8 cellular contexts compared by ENCODE assay signal in the genomic region with DNA sequence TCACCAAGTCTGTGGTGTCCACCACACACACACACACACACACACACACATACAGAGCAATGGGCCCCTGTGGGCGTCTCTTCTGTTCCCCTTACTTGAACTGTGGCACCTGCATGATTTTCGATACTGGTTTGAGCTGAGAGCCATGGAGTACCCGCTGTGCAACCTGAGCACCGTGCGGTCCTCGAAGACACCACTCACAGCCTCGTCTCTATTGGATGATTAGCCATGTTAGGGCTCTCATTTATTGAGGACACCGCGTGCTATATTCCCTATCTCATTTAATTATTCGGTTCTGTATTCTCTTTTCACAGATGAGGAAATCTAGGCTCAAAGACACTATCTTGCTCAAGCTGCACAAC. TPM values are rescaled to one million over a fixed set of nuclear protein-coding genes. Genes with fewer than 3 reads are reported as not detected.
DNase-seq lines count a peak whose midpoint lies in the region; ATAC-seq and TF ChIP-seq lines count a peak whose summit lies in the region.

No MANE protein-coding gene starts in this region.

- peak; percentile 77 for DNase-seq in DMS53 (lab: John Stamatoyannopoulos, UW)
- no peak for DNase-seq in LNCaP clone FGC (ENCODE audit: low read depth)
- no peak for DNase-seq in ovary
- DNase-seq in cerebellar nuclear complex (lab: John Stamatoyannopoulos, UW) = no peak
- DNase-seq in activated CD8-positive, alpha-beta memory T cell treated with anti-CD3 and anti-CD28 coated beads, Interleukin-2, amount 50 U/mL, for 48 hours = no peak

- H3K36me3 ChIP-seq in duodenal mucosa (ENCODE audit: control insufficient read depth in 1 of 2, insufficient read depth in 2 of 2, low read length in 2 of 2) (no peaks in the 10 kb centered on the region), ovary (no peaks in the 10 kb centered on the region)

- H3K9me3 ChIP-seq in duodenal mucosa (ENCODE audit: control insufficient read depth in 1 of 2, low read length in 2 of 2) (no peaks in the 10 kb centered on the region), ovary (no peaks in the 10 kb centered on the region)

- peaks cover 0 to 16% of the 10 kb centered on the region in 2 donors for H3K4me1 ChIP-seq in duodenal mucosa (ENCODE audit: control insufficient read depth in 1 of 2, insufficient read depth in 2 of 2, low read length in 2 of 2)
- peaks cover 3% of the 10 kb centered on the region for H3K4me1 ChIP-seq in ovary (ENCODE audit: insufficient read depth)

- no peak for TF ChIP-seq POLR2A in ovary (IDR thresholded peaks at IDR 0.05)

- no peak overlapping the region for H3K9ac ChIP-seq in duodenal mucosa (ENCODE audit: low read depth in 1 of 2, low read length in 2 of 2)

- peak overlapping the region; percentile 59 for H3K4me3 ChIP-seq in LNCaP clone FGC (ENCODE audit: low read depth, low read length)
- H3K4me3 ChIP-seq in duodenal mucosa (ENCODE audit: low read depth in 1 of 2, low read length in 2 of 2) = peak overlapping the region; percentile 35 to 51
- peak overlapping the region; percentile 76 for H3K4me3 ChIP-seq in ovary

- no peak for ATAC-seq in GM21786 (IDR thresholded peaks at IDR 0.05; ENCODE audit: unreplicated experiment)
- ATAC-seq in GM19324 (IDR thresholded peaks at IDR 0.05; ENCODE audit: low FRiP score, unreplicated experiment) = no peak

- intact Hi-C loops in ovary (cut with DNase I) = no loop called here

- no peak for TF ChIP-seq EP300 in ovary (IDR thresholded peaks at IDR 0.05)

- H3K27me3 ChIP-seq in duodenal mucosa (ENCODE audit: control insufficient read depth in 1 of 2, insufficient read depth in 2 of 2, low read length in 2 of 2) (peaks cover 33 to 37% of the 10 kb centered on the region in 2 donors), ovary (no peaks in the 10 kb centered on the region)

- H3K27ac ChIP-seq in duodenal mucosa (ENCODE audit: low read depth, low read length) = no peak overlapping the region
- no peak overlapping the region for H3K27ac ChIP-seq in ovary

- no peak for TF ChIP-seq CTCF in LNCaP clone FGC (IDR thresholded peaks at IDR 0.05; ENCODE audit: control insufficient read depth, extremely low read depth, insufficient read depth)
- TF ChIP-seq CTCF in ovary (IDR thresholded peaks at IDR 0.05) = no peak

- 17 to 22% (median 20%) methylated on average over 10 of the region's 10 CpGs for WGBS in ovary, 3 donors

RNA-seq across cellular contexts. Expression of a gene that starts 0.6 kb away (rescaled TPM):
- total RNA-seq in ovary = 10 to 100 TPM in 1 of 7 donors, 1 to 10 TPM in 6; 3.9 to 17.5 (median 7.7) TPM
- 10 to 100 TPM in 1 of 2 donors, 1 to 10 TPM in 1; 6.0 to 20.3 TPM for polyA plus RNA-seq in ovary
